Comparison of ENCODE assay signal across 21 cellular contexts in the genomic region with DNA sequence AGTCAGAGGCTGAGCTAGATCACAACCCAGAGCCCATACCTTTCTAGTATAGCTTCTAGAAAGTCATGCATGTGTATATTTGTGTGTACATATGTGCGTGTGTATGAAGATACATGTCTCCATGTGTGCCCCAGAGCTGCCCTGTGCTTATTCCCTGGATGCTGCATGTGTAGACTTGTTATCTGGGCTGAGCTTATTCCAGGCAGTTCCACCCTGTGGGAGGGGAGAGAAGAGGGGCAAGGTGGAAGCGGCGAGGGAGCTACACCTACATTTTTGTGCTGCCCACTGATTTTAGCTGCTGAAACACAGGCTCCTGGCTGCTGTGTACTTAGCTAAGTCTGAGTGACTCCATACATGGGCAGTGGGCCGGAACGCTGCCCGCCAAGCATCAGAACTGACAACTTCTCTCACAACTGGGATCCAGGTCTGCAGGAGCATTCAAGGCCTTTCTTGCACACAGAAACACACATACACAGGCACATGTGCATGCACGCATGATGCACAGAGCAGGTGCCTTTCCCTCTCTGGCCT. TPM values are rescaled to one million over a fixed set of nuclear protein-coding genes. Genes with fewer than 3 reads are reported as not detected.
DNase-seq lines count a peak whose midpoint lies in the region; ATAC-seq and TF ChIP-seq lines count a peak whose summit lies in the region.
"Had no signal": no experiment of that assay in that cellular context is flagged by ENCODE, and none has a peak within 500 bp of the region (broad histone marks: within the 10 kb centered on the region; RNA-seq: fewer than 3 reads in every experiment).

No MANE protein-coding gene starts in this region.

- no peak overlapping the region for H3K27ac Mint-ChIP-seq in CD4-positive, alpha-beta memory T cell
- H3K27ac Mint-ChIP-seq: CD4-positive, CD25-positive, alpha-beta regulatory T cell; H9 had no signal

- H3K9me3 ChIP-seq in CD4-positive, alpha-beta memory T cell (ENCODE audit: control insufficient read depth in 1 of 2, low read length in 2 of 2) = no peaks in the 10 kb centered on the region

- no peaks in the 10 kb centered on the region for H3K9me3 Mint-ChIP-seq in CD4-positive, alpha-beta memory T cell
- H3K9me3 Mint-ChIP-seq: H9 had no signal

- peaks cover 3 to 15% of the 10 kb centered on the region in 2 donors for H3K27me3 Mint-ChIP-seq in CD4-positive, alpha-beta memory T cell

- POLR2A ChIA-PET in CD4-positive, alpha-beta memory T cell (lab: Charles Lee; ENCODE audit: partially characterized antibody) = no interaction called here

- H3K4me3 ChIP-seq in epithelial cell of esophagus (ENCODE audit: low read length) = no peak overlapping the region
- no peak overlapping the region for H3K4me3 ChIP-seq in CD4-positive, alpha-beta memory T cell (ENCODE audit: low read length in 2 of 2)

- no peaks in the 10 kb centered on the region for H3K36me3 ChIP-seq in CD4-positive, alpha-beta memory T cell (ENCODE audit: insufficient read depth, low read length)

- DNase-seq in NCI-H1092 treated with DMSO at 0.1 percent for 48 hours (lab: John Stamatoyannopoulos, UW) = peak; percentile 12
- no peak for DNase-seq in NCI-H1092 (lab: John Stamatoyannopoulos, UW)
- peak; percentile 7 for DNase-seq in NCI-H187 treated with DMSO at 0.1 percent for 48 hours (lab: John Stamatoyannopoulos, UW)
- DNase-seq in epithelial cell of esophagus (ENCODE audit: low read depth) = peak; percentile 30
- peak; percentile 45 for DNase-seq in ureter (ENCODE audit: low spot score)
- DNase-seq in CD4-positive, alpha-beta memory T cell = no peak
- no peak for DNase-seq in Right ventricle myocardium superior
- no peak for DNase-seq in amniotic stem cell (lab: John Stamatoyannopoulos, UW)
- DNase-seq: CD4-positive, CD25-positive, alpha-beta regulatory T cell; DMS153; H9; MV-4-11; NCI-H1436; NCI-H2081; NCI-H226; SW 1271; T-helper 2 cell had no signal

- no peak for ATAC-seq in Right ventricle myocardium superior (ENCODE audit: poor library complexity)
- ATAC-seq: Right ventricle myocardium inferior had no signal

- intact Hi-C loops in CD4-positive, alpha-beta memory T cell (cut with micrococcal nuclease) = no loop called here
- intact Hi-C loops in Right ventricle myocardium superior (cut with DNase I) = no loop called here

- no peaks in the 10 kb centered on the region for H3K36me3 Mint-ChIP-seq in CD4-positive, alpha-beta memory T cell
- H3K36me3 Mint-ChIP-seq: CD4-positive, CD25-positive, alpha-beta regulatory T cell had no signal

- no peaks in the 10 kb centered on the region for H3K4me1 Mint-ChIP-seq in CD4-positive, alpha-beta memory T cell
- H3K4me1 Mint-ChIP-seq: CD4-positive, CD25-positive, alpha-beta regulatory T cell had no signal

- TF ChIP-seq CTCF in epithelial cell of esophagus (IDR thresholded peaks at IDR 0.05; ENCODE audit: insufficient read depth, low read depth, low read length, missing control alignments) = no peak

- no peaks in the 10 kb centered on the region for H3K4me1 ChIP-seq in CD4-positive, alpha-beta memory T cell (ENCODE audit: insufficient read depth, low read length)

- H3K4me3 Mint-ChIP-seq in CD4-positive, alpha-beta memory T cell = no peak overlapping the region
- H3K4me3 Mint-ChIP-seq: CD4-positive, CD25-positive, alpha-beta regulatory T cell; H9 had no signal

- H3K27me3 ChIP-seq in CD4-positive, alpha-beta memory T cell (ENCODE audit: insufficient read depth, low read length) = peaks cover 5% of the 10 kb centered on the region

- CTCF ChIA-PET in CD4-positive, alpha-beta memory T cell (lab: Charles Lee; ENCODE audit: partially characterized antibody) = interaction anchor here (1.3 kb wide), 1 partner anchor 9 kb away, joined by 4 read pairs; no protein-coding TSS in a partner anchor

- H3K27ac ChIP-seq in CD4-positive, alpha-beta memory T cell (ENCODE audit: low read depth, low read length) = no peak overlapping the region
- H3K27ac ChIP-seq: 22Rv1, HL-60, KMS-11 had no signal

RNA-seq across cellular contexts. Expression of a gene that starts 38.0 kb away (rescaled TPM):
- total RNA-seq in ureter = 21.7 TPM
- 10 to 100 TPM; 24.0 to 25.5 TPM for total RNA-seq in CD4-positive, alpha-beta memory T cell
- 10 to 100 TPM; 32.3 to 36.2 TPM for polyA plus RNA-seq in CD4-positive, alpha-beta memory T cell
- total RNA-seq in Right ventricle myocardium superior = 5.8 TPM

Comparison
In these comparisons a context has a peak if more than half of its experiments do, and no peak if none do; other contexts are left out.
1. DNase-seq: peak in NCI-H1092 treated with DMSO at 0.1 percent for 48 hours (single experiment), NCI-H187 treated with DMSO at 0.1 percent for 48 hours (single experiment), epithelial cell of esophagus (single experiment) and ureter (single experiment); none in NCI-H1092 (single experiment), CD4-positive, alpha-beta memory T cell (0 of 5), Right ventricle myocardium superior (single experiment) and amniotic stem cell (single experiment).